15 cellular contexts compared by ENCODE assay signal in the genomic region with DNA sequence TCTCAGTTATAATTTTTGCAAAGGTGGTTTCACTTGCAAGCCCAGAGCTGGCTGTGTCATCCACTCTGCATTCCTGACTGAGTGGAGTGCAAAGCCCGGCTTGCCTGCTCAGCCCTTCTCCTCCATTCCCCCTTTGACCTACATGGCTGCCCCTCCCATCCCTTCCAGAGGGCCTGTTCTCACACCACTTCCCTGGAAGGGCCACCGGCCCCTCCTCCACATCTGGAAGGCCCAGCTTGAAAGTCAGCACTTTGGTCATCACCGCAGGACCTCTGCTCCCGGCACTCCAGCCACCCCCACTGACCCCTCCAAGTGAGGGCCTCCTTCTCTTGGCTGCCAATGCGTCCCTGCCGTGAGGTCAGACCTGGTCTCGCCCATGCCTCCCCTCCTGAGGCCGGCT.
DNase-seq lines count a peak whose midpoint lies in the region; ATAC-seq and TF ChIP-seq lines count a peak whose summit lies in the region.
"Had no signal": no experiment of that assay in that cellular context is flagged by ENCODE, and none has a peak within 500 bp of the region (broad histone marks: within the 10 kb centered on the region; RNA-seq: fewer than 3 reads in every experiment).

No MANE protein-coding gene starts in this region.

- TF ChIP-seq RAD21 in liver (IDR thresholded peaks at IDR 0.05), result no peak

- peak; percentile 44 for DNase-seq in H7
- DNase-seq in ecto neural progenitor cell (ENCODE audit: low spot score), result peak; percentile 51
- DNase-seq in spleen, result no peak
- DNase-seq in body of pancreas, result no peak
- DNase-seq in HuH-7.5 (ENCODE audit: low spot score), result no peak
- DNase-seq in SIG-M5 treated with dmso at 0.1 percent for 504 hours (lab: John Stamatoyannopoulos, UW; ENCODE audit: unreplicated experiment), result no peak
- DNase-seq: activated naive CD4-positive, alpha-beta T cell; DMS 273 treated with DMSO at 0.1 percent for 48 hours; effector memory CD8-positive, alpha-beta T cell; NCI-H146; NCI-H345; T-helper 9 cell had no signal

- H3K9ac ChIP-seq in liver (ENCODE audit: low read depth in 1 of 2, low read length in 2 of 2), result no peak overlapping the region
- H3K9ac ChIP-seq: BLaER1 treated with 17β-estradiol and CSF1 and Interleukin-3, amounts not matched to agents 10 nM and 100 nM had no signal

- H3K9me3 ChIP-seq in liver (ENCODE audit: control insufficient read depth in 4 of 4, low read length in 3 of 4) (no peaks in the 10 kb centered on the region), spleen (peaks cover 0 to 6% (median 1%) of the 10 kb centered on the region in 8 donors), body of pancreas (peaks cover 0 to 6% (median 0%) of the 10 kb centered on the region in 3 donors)

- TF ChIP-seq POLR2A in spleen (IDR thresholded peaks at IDR 0.05), result no peak
- no peak for TF ChIP-seq POLR2A in body of pancreas (IDR thresholded peaks at IDR 0.05)

- no peak overlapping the region for H3K4me3 ChIP-seq in H7 (ENCODE audit: insufficient read depth, low read depth, low read length)
- H3K4me3 ChIP-seq in liver (ENCODE audit: low read depth in 1 of 3, low read length in 3 of 3), result no peak overlapping the region
- H3K4me3 ChIP-seq in spleen, result no peak overlapping the region
- no peak overlapping the region for H3K4me3 ChIP-seq in body of pancreas
- H3K4me3 ChIP-seq: BLaER1 treated with 17β-estradiol and CSF1 and Interleukin-3, amounts not matched to agents 10 nM and 100 nM; SJSA1 had no signal

- 62% methylated on average over 8 of the region's 8 CpGs for WGBS in liver
- WGBS in spleen, 5 donors, result 43 to 79% (median 68%) methylated on average over 8 of the region's 8 CpGs
- WGBS in body of pancreas, 2 donors, result 55 to 69% methylated on average over 8 of the region's 8 CpGs

- ATAC-seq in body of pancreas, result no peak
- ATAC-seq: effector memory CD8-positive, alpha-beta T cell had no signal

- peaks cover 0 to 12% (median 10%) of the 10 kb centered on the region in 4 donors for H3K4me1 ChIP-seq in liver (ENCODE audit: control insufficient read depth in 4 of 4, insufficient read depth in 4 of 4, low read length in 3 of 4)
- peaks cover 3 to 44% (median 17%) of the 10 kb centered on the region in 6 donors for H3K4me1 ChIP-seq in spleen
- peaks cover 15% of the 10 kb centered on the region for H3K4me1 ChIP-seq in body of pancreas
- H3K4me1 ChIP-seq: BLaER1 treated with 17β-estradiol and CSF1 and Interleukin-3, amounts not matched to agents 10 nM and 100 nM had no signal

- no peak overlapping the region for H3K27ac ChIP-seq in liver (ENCODE audit: low read depth in 1 of 2, low read length in 2 of 2)
- peak overlapping the region in 6 of 8 donors; percentile 29 to 72 (median 56) for H3K27ac ChIP-seq in spleen
- peak overlapping the region in 1 of 4 donors; percentile 16 for H3K27ac ChIP-seq in body of pancreas
- H3K27ac ChIP-seq: BLaER1 treated with 17β-estradiol and CSF1 and Interleukin-3, amounts not matched to agents 10 nM and 100 nM; SJSA1 had no signal

- TF ChIP-seq CTCF in liver (IDR thresholded peaks at IDR 0.05; ENCODE audit: low read depth, low read length, missing input control) (no peak), spleen (IDR thresholded peaks at IDR 0.05 in 8 of 11, conservative IDR thresholded peaks at IDR 0.05 in 3 of 11) (no peak), body of pancreas (IDR thresholded peaks at IDR 0.05) (no peak)

- peaks cover 16% of the 10 kb centered on the region for H3K27me3 ChIP-seq in H7 (ENCODE audit: control insufficient read depth, insufficient read depth, low read length)
- H3K27me3 ChIP-seq in liver (ENCODE audit: control insufficient read depth in 4 of 4, insufficient read depth in 4 of 4, low read length in 3 of 4), result peaks cover 0 to 3% (median 0%) of the 10 kb centered on the region in 4 donors
- H3K27me3 ChIP-seq in spleen (replicated peaks in 1 of 7), result peaks cover 0 to 36% (median 16%) of the 10 kb centered on the region in 7 donors
- H3K27me3 ChIP-seq in body of pancreas, result no peaks in the 10 kb centered on the region
- H3K27me3 ChIP-seq: SJSA1 had no signal

- intact Hi-C loops in spleen (cut with DNase I; ENCODE audit: low total_unique reads), result no loop called here
- intact Hi-C loops in body of pancreas (cut with DNase I), result no loop called here

- no peaks in the 10 kb centered on the region for H3K36me3 ChIP-seq in H7 (replicated peaks; ENCODE audit: control insufficient read depth, insufficient read depth, low read length)
- H3K36me3 ChIP-seq in liver (ENCODE audit: control insufficient read depth in 4 of 4, insufficient read depth in 3 of 4, low read depth in 1 of 4, low read length in 3 of 4), result no peaks in the 10 kb centered on the region
- no peaks in the 10 kb centered on the region for H3K36me3 ChIP-seq in spleen
- no peaks in the 10 kb centered on the region for H3K36me3 ChIP-seq in body of pancreas (replicated peaks in 1 of 2; ENCODE audit: insufficient read depth in 1 of 2, low read depth in 2 of 2)
- H3K36me3 ChIP-seq: SJSA1 had no signal

TF ChIP-seq in liver, 16 proteins besides CTCF, POLR2A, EP300 and RAD21:
- no peak for TF ChIP-seq HNF4A (conservative IDR thresholded peaks at IDR 0.05)
- TF ChIP-seq HNF4G (IDR thresholded peaks at IDR 0.05), result no peak
- no peak for TF ChIP-seq EGR1 (IDR thresholded peaks at IDR 0.05; ENCODE audit: low read depth in 2 of 2)
- peak; percentile 46 for TF ChIP-seq NR2F2 (IDR thresholded peaks at IDR 0.05)
- TF ChIP-seq, protein P1, sequence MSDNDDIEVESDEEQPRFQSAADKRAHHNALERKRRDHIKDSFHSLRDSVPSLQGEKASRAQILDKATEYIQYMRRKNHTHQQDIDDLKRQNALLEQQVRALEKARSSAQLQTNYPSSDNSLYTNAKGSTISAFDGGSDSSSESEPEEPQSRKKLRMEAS (IDR thresholded peaks at IDR 0.05), result no peak
- TF ChIP-seq TAF1 (conservative IDR thresholded peaks at IDR 0.05), result no peak
- TF ChIP-seq, protein P2, sequence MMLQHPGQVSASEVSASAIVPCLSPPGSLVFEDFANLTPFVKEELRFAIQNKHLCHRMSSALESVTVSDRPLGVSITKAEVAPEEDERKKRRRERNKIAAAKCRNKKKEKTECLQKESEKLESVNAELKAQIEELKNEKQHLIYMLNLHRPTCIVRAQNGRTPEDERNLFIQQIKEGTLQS (IDR thresholded peaks at IDR 0.05), result no peak

Comparison
In these comparisons a context has a peak if more than half of its experiments do, and no peak if none do; other contexts are left out.
1. DNase-seq: peak in H7 (single experiment) and ecto neural progenitor cell (single experiment); none in spleen (single experiment), body of pancreas (0 of 4), HuH-7.5 (single experiment) and SIG-M5 treated with dmso at 0.1 percent for 504 hours (single experiment).
2. H3K27ac ChIP-seq: peak in spleen (6 of 8); none in liver (0 of 2).